In genomic region chr5:134543820-134544692, GRCh38 we compare ENCODE assay signal across 9 cellular contexts. TPM values are rescaled to one million over a fixed set of nuclear protein-coding genes. Genes with fewer than 3 reads are reported as not detected.
DNase-seq lines count a peak whose midpoint lies in the region; ATAC-seq and TF ChIP-seq lines count a peak whose summit lies in the region.
"Had no signal": no experiment of that assay in that cellular context is flagged by ENCODE, and none has a peak within 500 bp of the region (broad histone marks: within the 10 kb centered on the region; RNA-seq: fewer than 3 reads in every experiment).

No MANE protein-coding gene starts in this region.

- no peaks in the 10 kb centered on the region for H3K9me2 ChIP-seq in OCI-LY7 (ENCODE audit: insufficient read depth, low read length)

- no peak for TF ChIP-seq CTCF in OCI-LY7 (conservative IDR thresholded peaks at IDR 0.05; ENCODE audit: low read length)

- peaks cover 34% of the 10 kb centered on the region; the same call in 1 of the 2 replicates for H3K79me2 ChIP-seq in OCI-LY7 (ENCODE audit: insufficient read depth, low read depth, low read length)

- H2AFZ ChIP-seq in OCI-LY7 (ENCODE audit: low read length): peak overlapping the region; percentile 13; the same call in 1 of the 2 replicates

- no peaks in the 10 kb centered on the region for H3K9me3 ChIP-seq in OCI-LY7 (ENCODE audit: low read length)
- H3K9me3 ChIP-seq: SJSA1 had no signal

- DNase-seq in OCI-LY7 (ENCODE audit: low spot score) (peak; percentile 98), islet precursor cell (peak; percentile 43), putamen (ENCODE audit: low spot score) (no peak), LoVo (ENCODE audit: low spot score) (no peak), HuH-7.5 (ENCODE audit: low spot score) (no peak), NCI-H2029 (lab: John Stamatoyannopoulos, UW) (no peak)

- intact Hi-C loops in OCI-LY7 (cut with micrococcal nuclease; ENCODE audit: unreplicated experiment): loop anchor here (1.0 to 10.0 kb wide), 3 partner anchors 17 to 541 kb away; no protein-coding TSS in a partner anchor

- peak; percentile 50 for ATAC-seq in GM21737 (IDR thresholded peaks at IDR 0.05; ENCODE audit: unreplicated experiment)

- H3K4me2 ChIP-seq in OCI-LY7 (ENCODE audit: low read length): peak overlapping the region; percentile 82

- H3K36me3 ChIP-seq in OCI-LY7 (ENCODE audit: insufficient read depth, low read length): peaks cover 62% of the 10 kb centered on the region

- POLR2A ChIA-PET in OCI-LY7 (lab: Charles Lee): interaction anchor here (0.5 to 5.0 kb wide), 16 partner anchors 10 to 535 kb away, joined by 3 to 55 read pairs (median 4); partner anchors contain the start of genes CDKN2AIPNL, JADE2 and SKP1

- H3K4me3 ChIP-seq in OCI-LY7 (ENCODE audit: low read depth, low read length, poor library complexity, severe bottlenecking): peak overlapping the region; percentile 64
- H3K4me3 ChIP-seq: SJSA1 had no signal

- CTCF ChIA-PET in OCI-LY7 (lab: Charles Lee; ENCODE audit: unreplicated experiment): interaction anchor here (0.5 to 2.0 kb wide), 5 partner anchors 13 to 1006 kb away, joined by 3 to 10 read pairs (median 4); no protein-coding TSS in a partner anchor

- peaks cover 97% of the 10 kb centered on the region for H3K4me1 ChIP-seq in OCI-LY7 (ENCODE audit: insufficient read depth, low read length, poor library complexity, severe bottlenecking)
- H3K4me1 ChIP-seq: SJSA1 had no signal

- H3K27ac ChIP-seq in OCI-LY7 (ENCODE audit: low read depth, low read length, poor library complexity, severe bottlenecking): peak overlapping the region; percentile 96
- H3K27ac ChIP-seq: SJSA1 had no signal

- no TSS peak for BruUV-seq in OCI-LY7 (replicated peaks; lab: Mats Ljungman, UMichigan)

- TF ChIP-seq POLR2A in GM18526 (IDR thresholded peaks at IDR 0.05; ENCODE audit: extremely low read depth, insufficient read length): peak; percentile 61

- H4K20me1 ChIP-seq in OCI-LY7 (ENCODE audit: insufficient read depth, low read length): no peaks in the 10 kb centered on the region

RNA-seq across cellular contexts. Expression of gene JADE2, which starts 18.6 kb away (rescaled TPM):
- total RNA-seq in OCI-LY7 (2014; rRNA removed; shearing (Covaris generic)): 32.3 and 37.6 TPM in 2 replicates
- 67.0 and 70.5 TPM in 2 replicates for total RNA-seq in OCI-LY7 (2022)

Comparison
In these comparisons a context has a peak if more than half of its experiments do, and no peak if none do; other contexts are left out.
1. DNase-seq: peak in OCI-LY7 (single experiment) and islet precursor cell (single experiment); none in putamen (single experiment), LoVo (single experiment), HuH-7.5 (single experiment) and NCI-H2029 (single experiment).